ENCODE assay signal across 27 cellular contexts in the genomic region with DNA sequence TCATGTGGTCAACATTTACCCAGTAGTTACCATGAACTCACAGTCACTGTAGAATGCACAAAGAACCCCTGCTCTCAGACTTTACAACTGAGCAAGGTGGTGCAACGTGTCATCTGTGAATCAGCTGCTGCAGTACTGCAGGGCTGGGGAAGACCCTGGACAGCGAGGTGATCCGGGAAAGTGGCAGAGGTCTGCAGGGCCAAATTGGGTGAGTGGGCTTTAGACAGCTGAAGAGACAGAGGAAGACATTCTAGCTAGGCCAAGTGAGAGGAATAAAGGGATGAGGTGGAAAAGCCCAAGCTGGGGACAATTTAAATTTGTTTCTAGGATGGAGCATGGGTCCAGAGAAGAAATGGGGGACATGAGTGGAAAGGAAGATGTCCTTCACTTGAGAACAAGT.
"Had no signal": no experiment of that assay in that cellular context is flagged by ENCODE, and none has a peak within 500 bp of the region (broad histone marks: within the 10 kb centered on the region; RNA-seq: fewer than 3 reads in every experiment).

No MANE protein-coding gene starts in this region.

- ATAC-seq: activated CD8-positive, alpha-beta T cell treated with anti-CD3 and anti-CD28 coated beads for 36 hours; body of pancreas had no signal

- H3K4me1 ChIP-seq: body of pancreas, breast epithelium, SJCRH30 had no signal

- DNase-seq: activated CD4-positive, alpha-beta T cell treated with anti-CD3 and anti-CD28 coated beads, Interleukin-2, amount 10 ng/mL, durations not matched to agents 24 days and 14 days; activated CD4-positive, alpha-beta T cell treated with anti-CD3 and anti-CD28 coated beads, Interleukin-2, amount 50 U/mL, for 4 hours; activated CD8-positive, alpha-beta T cell treated with anti-CD3 and anti-CD28 coated beads for 36 hours; activated gamma-delta T cell; activated naive CD4-positive, alpha-beta T cell treated with Interleukin-2 at 50 U/mL for 16 hours; activated naive CD8-positive, alpha-beta T cell treated with anti-CD3 and anti-CD28 coated beads, Interleukin-2, amount 10 ng/mL, durations not matched to agents 7 days and 5 days; activated T-cell treated with anti-CD3 and anti-CD28 coated beads, Interleukin-2, amount 50 U/mL, for 24 hours; body of pancreas; Kasumi-1; KG1; MM.1S; MV-4-11; NCI-H1092; NCI-H1436 treated with DMSO at 0.1 percent for 48 hours; NCI-H1694 treated with DMSO at 0.1 percent for 48 hours; NCI-H2029; NCI-H345; NCI-H526; NCI-H748 treated with DMSO at 0.1 percent for 48 hours; NK-92 treated with Interleukin-12 subunit alpha and Interleukin-12 subunit beta, amount 100 ng/mL, for 24 hours; PC-9; Right ventricle myocardium superior; SJCRH30; T1000; WERI-Rb-1 had no signal

- H3K4me3 ChIP-seq: body of pancreas, breast epithelium, PC-9, SJCRH30, SK-N-MC had no signal

- H3K27ac ChIP-seq: body of pancreas, PC-9, SJCRH30, SK-N-MC, WERI-Rb-1 had no signal

- H3K27me3 ChIP-seq: body of pancreas, breast epithelium, SJCRH30 had no signal

- H3K9me3 ChIP-seq: body of pancreas, breast epithelium, SJCRH30 had no signal

- H3K36me3 ChIP-seq: breast epithelium, SJCRH30, WERI-Rb-1 had no signal
